9 cellular contexts compared by ENCODE assay signal in the genomic region with DNA sequence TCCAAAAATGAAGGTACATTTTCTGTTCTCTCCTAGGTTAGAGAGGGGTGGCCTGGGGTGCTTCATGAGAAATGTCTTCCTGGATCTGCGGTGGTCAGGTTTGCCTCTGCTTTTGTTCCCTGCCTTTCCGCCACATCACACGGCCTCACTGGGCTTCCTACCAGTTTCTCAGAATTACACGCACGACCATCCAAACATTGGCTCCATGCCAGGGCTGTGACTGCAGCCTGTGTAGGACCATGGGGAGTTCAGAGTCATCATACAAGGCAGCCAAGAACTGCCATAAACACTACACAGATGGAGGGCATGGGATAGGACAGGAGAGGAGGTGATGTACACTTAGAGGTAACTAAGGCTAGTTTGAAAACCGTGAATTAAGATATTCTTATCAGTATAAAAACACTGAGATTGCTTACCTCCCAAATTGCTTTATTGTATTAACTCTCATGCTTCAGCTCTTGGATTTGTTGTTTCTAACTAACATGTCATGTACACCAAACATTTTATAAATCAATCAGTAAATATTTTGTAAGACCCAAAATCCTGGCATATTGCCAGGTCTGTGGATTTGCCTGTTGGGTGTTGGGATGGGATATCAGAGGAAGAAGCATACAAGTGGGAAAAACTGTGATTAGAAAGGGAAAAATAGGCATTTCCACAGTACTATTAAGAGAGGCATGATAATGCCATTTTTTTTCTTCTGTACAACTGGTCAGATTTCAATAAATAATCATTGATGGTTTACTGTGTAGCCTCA.
DNase-seq lines count a peak whose midpoint lies in the region; ATAC-seq and TF ChIP-seq lines count a peak whose summit lies in the region.
"Had no signal": no experiment of that assay in that cellular context is flagged by ENCODE, and none has a peak within 500 bp of the region (broad histone marks: within the 10 kb centered on the region; RNA-seq: fewer than 3 reads in every experiment).

No MANE protein-coding gene starts in this region.

- ATAC-seq in GM21423 (IDR thresholded peaks at IDR 0.05; ENCODE audit: unreplicated experiment) = no peak

- DNase-seq in EL (peak; percentile 15), NCI-H446 (lab: John Stamatoyannopoulos, UW) (peak; percentile 21 to 57), coronary artery (ENCODE audit: low spot score) (no peak), non-pigmented ciliary epithelial cell (ENCODE audit: low read depth) (peak; percentile 68), SIG-M5 (lab: John Stamatoyannopoulos, UW) (no peak), T-helper 9 cell (no peak), NAMALWA (ENCODE audit: low spot score) (no peak)
- DNase-seq: activated CD8-positive, alpha-beta memory T cell treated with anti-CD3 and anti-CD28 coated beads for 24 hours had no signal

- H3K4me3 ChIP-seq in coronary artery = peak overlapping the region; percentile 18

- no peak for TF ChIP-seq CTCF in coronary artery (IDR thresholded peaks at IDR 0.05)

- peak overlapping the region; percentile 13 to 17 for H3K27ac ChIP-seq in coronary artery

Comparison
In these comparisons a context has a peak if more than half of its experiments do, and no peak if none do; other contexts are left out.
1. DNase-seq: peak in EL (single experiment), NCI-H446 (2 of 2) and non-pigmented ciliary epithelial cell (single experiment); none in coronary artery (single experiment), SIG-M5 (single experiment), T-helper 9 cell (single experiment) and NAMALWA (single experiment).